ENCODE assay signal across 24 cellular contexts in genomic region chr7:155581954-155582353, GRCh38. TPM values are rescaled to one million over a fixed set of nuclear protein-coding genes. Genes with fewer than 3 reads are reported as not detected.
DNase-seq lines count a peak whose midpoint lies in the region; ATAC-seq, FAIRE-seq and TF ChIP-seq lines count a peak whose summit lies in the region.
"Had no signal": no experiment of that assay in that cellular context is flagged by ENCODE, and none has a peak within 500 bp of the region (broad histone marks: within the 10 kb centered on the region; RNA-seq: fewer than 3 reads in every experiment).

No MANE protein-coding gene starts in this region.

- H3K9ac ChIP-seq in kidney (ENCODE audit: low read length in 2 of 2): no peak overlapping the region

- DNase-seq in natural killer cell treated with Interleukin-12 subunit alpha and Interleukin-12 subunit beta and Interleukin-15 and Interleukin-18, amount 100 ng/mL, for 72 hours (ENCODE audit: low spot score): peak; percentile 18
- DNase-seq in natural killer cell: no peak
- DNase-seq in kidney: peak; percentile 52
- peak; percentile 31 for DNase-seq in spleen
- DNase-seq: ACHN; BE2C; C1 segment of cervical spinal cord; CD4-positive, CD25-positive, alpha-beta regulatory T cell; CD8-positive, alpha-beta memory T cell; COR-L47; DMS 273 treated with DMSO at 0.1 percent for 48 hours; DMS53; DND-41; EL; H9 had no signal

- no peaks in the 10 kb centered on the region for H3K36me3 ChIP-seq in kidney (ENCODE audit: control insufficient read depth in 1 of 2, insufficient read depth in 2 of 2, low read length in 2 of 2)
- H3K36me3 ChIP-seq in spleen: no peaks in the 10 kb centered on the region
- H3K36me3 ChIP-seq: BE2C had no signal

- H3K27ac Mint-ChIP-seq in natural killer cell treated with Interleukin-12 subunit alpha and Interleukin-12 subunit beta and Interleukin-15 and Interleukin-18, amount 100 ng/mL, for 72 hours: no peak overlapping the region
- H3K27ac Mint-ChIP-seq in natural killer cell: no peak overlapping the region
- H3K27ac Mint-ChIP-seq: CD4-positive, CD25-positive, alpha-beta regulatory T cell; CD8-positive, alpha-beta memory T cell; GM23338; H9; IgD-negative memory B cell had no signal

- 76 to 87% (median 84%) methylated on average over 9 of the region's 9 CpGs for WGBS in spleen, 5 donors

- H3K4me1 Mint-ChIP-seq in natural killer cell treated with Interleukin-12 subunit alpha and Interleukin-12 subunit beta and Interleukin-15 and Interleukin-18, amount 100 ng/mL, for 72 hours (ENCODE audit: low read depth in 2 of 2): no peaks in the 10 kb centered on the region
- H3K4me1 Mint-ChIP-seq in natural killer cell: no peaks in the 10 kb centered on the region
- H3K4me1 Mint-ChIP-seq: CD4-positive, CD25-positive, alpha-beta regulatory T cell; CD8-positive, alpha-beta memory T cell had no signal

- no peak overlapping the region for H3K27ac ChIP-seq in kidney (ENCODE audit: low read depth in 2 of 2, low read length in 2 of 2)
- H3K27ac ChIP-seq in spleen: no peak overlapping the region

- H3K4me1 ChIP-seq in kidney (ENCODE audit: control insufficient read depth in 1 of 2, insufficient read depth in 1 of 2, low read depth in 1 of 2, low read length in 2 of 2) (no peaks in the 10 kb centered on the region), spleen (peaks cover 0 to 12% (median 2%) of the 10 kb centered on the region in 6 donors)

- intact Hi-C loops in natural killer cell (cut with micrococcal nuclease): no loop called here
- intact Hi-C loops in kidney (cut with DNase I): no loop called here
- intact Hi-C loops in spleen (cut with DNase I; ENCODE audit: low total_unique reads): no loop called here

- H3K36me3 Mint-ChIP-seq in natural killer cell treated with Interleukin-12 subunit alpha and Interleukin-12 subunit beta and Interleukin-15 and Interleukin-18, amount 100 ng/mL, for 72 hours: no peaks in the 10 kb centered on the region
- H3K36me3 Mint-ChIP-seq in natural killer cell: no peaks in the 10 kb centered on the region
- H3K36me3 Mint-ChIP-seq: CD4-positive, CD25-positive, alpha-beta regulatory T cell; CD8-positive, alpha-beta memory T cell; IgD-negative memory B cell had no signal

- ATAC-seq in natural killer cell treated with Interleukin-12 subunit alpha and Interleukin-12 subunit beta and Interleukin-15 and Interleukin-18, amount 100 ng/mL, for 72 hours: no peak
- ATAC-seq in natural killer cell (no peak), GM21381 (IDR thresholded peaks at IDR 0.05; ENCODE audit: unreplicated experiment) (no peak), GM18909 (IDR thresholded peaks at IDR 0.05; ENCODE audit: poor library complexity, unreplicated experiment) (no peak)
- ATAC-seq: GM12878 had no signal

- no peak for TF ChIP-seq CTCF in natural killer cell (IDR thresholded peaks at IDR 0.05)
- no peak for TF ChIP-seq CTCF in kidney (IDR thresholded peaks at IDR 0.05; ENCODE audit: borderline replicate concordance, extremely low read depth, insufficient read depth)
- no peak for TF ChIP-seq CTCF in spleen (IDR thresholded peaks at IDR 0.05 in 8 of 11, conservative IDR thresholded peaks at IDR 0.05 in 3 of 11)

- H3K9me3 Mint-ChIP-seq in natural killer cell treated with Interleukin-12 subunit alpha and Interleukin-12 subunit beta and Interleukin-15 and Interleukin-18, amount 100 ng/mL, for 72 hours: no peaks in the 10 kb centered on the region
- H3K9me3 Mint-ChIP-seq in natural killer cell: no peaks in the 10 kb centered on the region
- H3K9me3 Mint-ChIP-seq: CD4-positive, CD25-positive, alpha-beta regulatory T cell; CD8-positive, alpha-beta memory T cell; GM23338; H9; IgD-negative memory B cell had no signal

- H3K9me3 ChIP-seq in kidney (ENCODE audit: control insufficient read depth in 1 of 2, low read length in 2 of 2): no peaks in the 10 kb centered on the region
- no peaks in the 10 kb centered on the region for H3K9me3 ChIP-seq in spleen
- H3K9me3 ChIP-seq: BE2C had no signal

- FAIRE-seq in kidney (lab: Jason Lieb, UNC): no peak
- FAIRE-seq: A204.1, GM12878, GM19239, HTR-8/SVneo had no signal

- peaks cover 19 to 25% of the 10 kb centered on the region in 2 donors for H3K27me3 Mint-ChIP-seq in natural killer cell treated with Interleukin-12 subunit alpha and Interleukin-12 subunit beta and Interleukin-15 and Interleukin-18, amount 100 ng/mL, for 72 hours
- H3K27me3 Mint-ChIP-seq in natural killer cell (ENCODE audit: low read depth in 2 of 2): peaks cover 13 to 18% of the 10 kb centered on the region in 2 donors

- H3K27me3 ChIP-seq in spleen (replicated peaks in 1 of 7): peaks cover 0 to 22% (median 0%) of the 10 kb centered on the region in 7 donors
- H3K27me3 ChIP-seq: BE2C had no signal

- H3K4me3 ChIP-seq in kidney (ENCODE audit: low read length in 2 of 2): no peak overlapping the region
- no peak overlapping the region for H3K4me3 ChIP-seq in spleen
- H3K4me3 ChIP-seq: GM12878, GM23338 had no signal

- no peak overlapping the region for H3K4me3 Mint-ChIP-seq in natural killer cell treated with Interleukin-12 subunit alpha and Interleukin-12 subunit beta and Interleukin-15 and Interleukin-18, amount 100 ng/mL, for 72 hours
- no peak overlapping the region for H3K4me3 Mint-ChIP-seq in natural killer cell
- H3K4me3 Mint-ChIP-seq: CD4-positive, CD25-positive, alpha-beta regulatory T cell; CD8-positive, alpha-beta memory T cell; GM23338; H9; IgD-negative memory B cell had no signal

- no peak for TF ChIP-seq POLR2A in spleen (IDR thresholded peaks at IDR 0.05)

RNA-seq across cellular contexts. Expression of gene CNPY1, which starts 35.6 kb away (rescaled TPM):
- total RNA-seq in natural killer cell treated with Interleukin-12 subunit alpha and Interleukin-12 subunit beta and Interleukin-15 and Interleukin-18, amount 100 ng/mL, for 72 hours: not detected
- not detected for total RNA-seq in natural killer cell
- not detected for total RNA-seq in kidney
- polyA plus RNA-seq in kidney (ENCODE audit: insufficient read depth, low read depth, low replicate concordance): not detected
- total RNA-seq in spleen: not detected
- polyA plus RNA-seq in spleen: not detected
- total RNA-seq: CD4-positive, CD25-positive, alpha-beta regulatory T cell; CD8-positive, alpha-beta memory T cell; G401; GM12878; GM23338; H9 had no signal
- polyA plus RNA-seq: CD4-positive, CD25-positive, alpha-beta regulatory T cell; CD8-positive, alpha-beta memory T cell; GM12878; GM23338; IgD-negative memory B cell had no signal
